In genomic region chr19:51354742-51355148, GRCh38 we compare ENCODE assay signal across 14 cellular contexts. TPM values are rescaled to one million over a fixed set of nuclear protein-coding genes. Genes with fewer than 3 reads are reported as not detected.
DNase-seq lines count a peak whose midpoint lies in the region; ATAC-seq and TF ChIP-seq lines count a peak whose summit lies in the region.
"Had no signal": no experiment of that assay in that cellular context is flagged by ENCODE, and none has a peak within 500 bp of the region (broad histone marks: within the 10 kb centered on the region; RNA-seq: fewer than 3 reads in every experiment).

No MANE protein-coding gene starts in this region.

- H3K27ac ChIP-seq in WERI-Rb-1: peak overlapping the region; percentile 51
- H3K27ac ChIP-seq in PC-9: no peak overlapping the region
- H3K27ac ChIP-seq: HL-60 had no signal

- peaks cover 32% of the 10 kb centered on the region for H3K36me3 Mint-ChIP-seq in activated CD4-positive, alpha-beta T cell treated with anti-CD3 and anti-CD28 coated beads, Interleukin-2, amount 10 ng/mL, durations not matched to agents 24 days and 14 days (ENCODE audit: low read depth)

- no peaks in the 10 kb centered on the region for H3K79me2 ChIP-seq in PC-9 (ENCODE audit: low read depth)

- peaks cover 3% of the 10 kb centered on the region for H3K9me3 ChIP-seq in WERI-Rb-1 (ENCODE audit: severe bottlenecking)
- H3K9me3 ChIP-seq in PC-9 (ENCODE audit: insufficient read depth, low read depth): no peaks in the 10 kb centered on the region

- peak; percentile 72 for DNase-seq in activated CD4-positive, alpha-beta T cell treated with anti-CD3 and anti-CD28 coated beads, Interleukin-2, amount 10 ng/mL, durations not matched to agents 24 days and 14 days
- DNase-seq in activated CD4-positive, alpha-beta T cell treated with anti-CD3 and anti-CD28 coated beads, Interleukin-2, amount 50 U/mL, for 4 hours: no peak
- DNase-seq in WERI-Rb-1 (no peak), fibroblast of pulmonary artery (ENCODE audit: low read depth) (peak; percentile 60), retina (peak; percentile 89), DMS53 (lab: John Stamatoyannopoulos, UW) (no peak), PC-9 (no peak)
- DNase-seq: activated B cell treated with CpG ODN at 0.5 μM for 24 hours; effector CD4-positive, alpha-beta T cell; left ventricle myocardium superior; NCI-H510A had no signal

- H3K4me3 Mint-ChIP-seq in activated CD4-positive, alpha-beta T cell treated with anti-CD3 and anti-CD28 coated beads, Interleukin-2, amount 10 ng/mL, durations not matched to agents 24 days and 14 days: peak overlapping the region; percentile 54
- H3K4me3 Mint-ChIP-seq: activated B cell treated with CpG ODN at 0.5 μM for 24 hours had no signal

- no peak for ATAC-seq in GM18858 (IDR thresholded peaks at IDR 0.05; ENCODE audit: unreplicated experiment)
- ATAC-seq: left ventricle myocardium superior had no signal

- H3K4me1 ChIP-seq in PC-9 (replicated peaks; ENCODE audit: insufficient read depth): peaks cover 8% of the 10 kb centered on the region

- no TSS peak for BruUV-seq in PC-9 (replicated peaks; lab: Mats Ljungman, UMichigan)

- H3K36me3 ChIP-seq in WERI-Rb-1: peaks cover 12% of the 10 kb centered on the region; the same call in 1 of the 2 replicates
- no peaks in the 10 kb centered on the region for H3K36me3 ChIP-seq in PC-9 (ENCODE audit: low read depth)

- H4K20me1 ChIP-seq in PC-9 (ENCODE audit: insufficient read depth): peaks cover 7% of the 10 kb centered on the region; the same call in 1 of the 2 replicates

- H3K27me3 ChIP-seq in WERI-Rb-1 (ENCODE audit: insufficient read depth, low read depth, severe bottlenecking) (no peaks in the 10 kb centered on the region), PC-9 (ENCODE audit: insufficient read depth, low read depth) (no peaks in the 10 kb centered on the region)

- TF ChIP-seq CTCF in WERI-Rb-1 (IDR thresholded peaks at IDR 0.05; ENCODE audit: low read depth, low read length) (no peak), fibroblast of pulmonary artery (IDR thresholded peaks at IDR 0.05; ENCODE audit: low read length, missing control alignments) (no peak), PC-9 (conservative IDR thresholded peaks at IDR 0.05) (no peak)

- H3K9me3 Mint-ChIP-seq in activated CD4-positive, alpha-beta T cell treated with anti-CD3 and anti-CD28 coated beads, Interleukin-2, amount 10 ng/mL, durations not matched to agents 24 days and 14 days: no peaks in the 10 kb centered on the region
- H3K9me3 Mint-ChIP-seq: activated B cell treated with CpG ODN at 0.5 μM for 24 hours had no signal

- intact Hi-C loops in activated CD4-positive, alpha-beta T cell treated with anti-CD3 and anti-CD28 coated beads, Interleukin-2, amount 10 ng/mL, durations not matched to agents 24 days and 14 days (cut with micrococcal nuclease): no loop called here
- intact Hi-C loops in PC-9 (cut with micrococcal nuclease; ENCODE audit: unreplicated experiment): no loop called here

- H3K4me3 ChIP-seq in WERI-Rb-1 (ENCODE audit: low read depth, low read length) (no peak overlapping the region), fibroblast of pulmonary artery (replicated peaks; ENCODE audit: low read depth, low read length) (no peak overlapping the region), PC-9 (no peak overlapping the region)

- no peaks in the 10 kb centered on the region for H3K9me2 ChIP-seq in PC-9 (ENCODE audit: insufficient read depth)

- H3K27me3 Mint-ChIP-seq in activated CD4-positive, alpha-beta T cell treated with anti-CD3 and anti-CD28 coated beads, Interleukin-2, amount 10 ng/mL, durations not matched to agents 24 days and 14 days: no peaks in the 10 kb centered on the region
- H3K27me3 Mint-ChIP-seq: activated B cell treated with CpG ODN at 0.5 μM for 24 hours had no signal

- CTCF ChIA-PET in PC-9 (lab: Charles Lee): no interaction called here

- H3F3A ChIP-seq in PC-9 (ENCODE audit: insufficient read depth, low read depth): peaks cover 12% of the 10 kb centered on the region

- no peak overlapping the region for H2AFZ ChIP-seq in PC-9

- H3K4me1 Mint-ChIP-seq in activated CD4-positive, alpha-beta T cell treated with anti-CD3 and anti-CD28 coated beads, Interleukin-2, amount 10 ng/mL, durations not matched to agents 24 days and 14 days: peaks cover 15% of the 10 kb centered on the region

- H3K4me2 ChIP-seq in PC-9: no peak overlapping the region

- peak overlapping the region; percentile 79 for H3K27ac Mint-ChIP-seq in activated CD4-positive, alpha-beta T cell treated with anti-CD3 and anti-CD28 coated beads, Interleukin-2, amount 10 ng/mL, durations not matched to agents 24 days and 14 days
- H3K27ac Mint-ChIP-seq: activated B cell treated with CpG ODN at 0.5 μM for 24 hours had no signal

- POLR2A ChIA-PET in PC-9 (lab: Charles Lee; ENCODE audit: unreplicated experiment): no interaction called here

RNA-seq across cellular contexts. Expression of gene ETFB, which starts 11.4 kb away (rescaled TPM):
- 194 and 199 TPM in 2 replicates for total RNA-seq in activated CD4-positive, alpha-beta T cell treated with anti-CD3 and anti-CD28 coated beads, Interleukin-2, amount 10 ng/mL, durations not matched to agents 24 days and 14 days
- total RNA-seq in PC-9 (2021): 204 and 252 TPM in 2 replicates

RNA-seq across cellular contexts. Expression of gene VSIG10L, which starts 12.8 kb away (rescaled TPM):
- total RNA-seq in activated CD4-positive, alpha-beta T cell treated with anti-CD3 and anti-CD28 coated beads, Interleukin-2, amount 10 ng/mL, durations not matched to agents 24 days and 14 days: 7.1 and 7.2 TPM in 2 replicates
- total RNA-seq in PC-9 (2021): 2.3 and 2.8 TPM in 2 replicates

RNA-seq across cellular contexts. Expression of gene CLDND2, which starts 14.1 kb away (rescaled TPM):
- total RNA-seq in activated CD4-positive, alpha-beta T cell treated with anti-CD3 and anti-CD28 coated beads, Interleukin-2, amount 10 ng/mL, durations not matched to agents 24 days and 14 days: 18.7 and 19.6 TPM in 2 replicates
- total RNA-seq in PC-9 (2021): 1.5 and 4.5 TPM in 2 replicates
- total RNA-seq: left ventricle myocardium superior, urinary bladder had no signal

RNA-seq across cellular contexts. Expression of gene NKG7, which starts 17.7 kb away (rescaled TPM):
- 363 and 379 TPM in 2 replicates for total RNA-seq in activated CD4-positive, alpha-beta T cell treated with anti-CD3 and anti-CD28 coated beads, Interleukin-2, amount 10 ng/mL, durations not matched to agents 24 days and 14 days
- total RNA-seq in PC-9 (2021): not detected in 2 replicates

RNA-seq across cellular contexts. Expression of gene LIM2, which starts 33.0 kb away (rescaled TPM):
- 0.24 TPM in 1 of 2 replicates, not detected in the other for total RNA-seq in activated CD4-positive, alpha-beta T cell treated with anti-CD3 and anti-CD28 coated beads, Interleukin-2, amount 10 ng/mL, durations not matched to agents 24 days and 14 days
- not detected in 2 replicates for total RNA-seq in PC-9 (2021)
- total RNA-seq: activated B cell treated with CpG ODN at 0.5 μM for 24 hours, left ventricle myocardium superior, urinary bladder had no signal

Comparison
In these comparisons a context has a peak if more than half of its experiments do, and no peak if none do; other contexts are left out.
1. DNase-seq: peak in activated CD4-positive, alpha-beta T cell treated with anti-CD3 and anti-CD28 coated beads, Interleukin-2, amount 10 ng/mL, durations not matched to agents 24 days and 14 days (single experiment), fibroblast of pulmonary artery (single experiment) and retina (single experiment); none in activated CD4-positive, alpha-beta T cell treated with anti-CD3 and anti-CD28 coated beads, Interleukin-2, amount 50 U/mL, for 4 hours (0 of 2), WERI-Rb-1 (single experiment), DMS53 (single experiment) and PC-9 (0 of 2).